19 cellular contexts compared by ENCODE assay signal in the genomic region with DNA sequence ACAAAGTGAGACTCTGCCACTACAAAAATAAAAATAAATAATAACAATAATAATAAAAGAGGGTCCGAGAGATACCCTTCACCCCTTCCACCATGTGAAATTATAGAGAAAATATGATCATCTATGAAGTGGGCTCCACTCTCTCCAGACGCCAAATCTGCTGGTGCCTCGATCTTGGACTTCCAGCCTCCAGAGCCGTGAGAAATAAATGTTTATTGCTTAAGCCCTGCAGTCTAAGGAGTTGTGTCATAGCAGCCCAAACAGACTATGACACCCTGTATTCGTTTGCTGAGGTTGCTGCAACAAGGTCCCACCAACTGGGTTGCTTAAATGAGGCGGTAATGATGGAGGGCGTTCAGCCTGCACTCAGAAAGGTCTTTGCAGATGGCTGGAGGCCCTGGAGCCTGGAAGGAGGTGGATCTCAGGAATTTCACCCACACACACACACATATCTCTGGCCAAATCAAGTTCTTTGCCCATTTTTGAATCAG. TPM values are rescaled to one million over a fixed set of nuclear protein-coding genes. Genes with fewer than 3 reads are reported as not detected.
DNase-seq lines count a peak whose midpoint lies in the region; ATAC-seq and TF ChIP-seq lines count a peak whose summit lies in the region.
"Had no signal": no experiment of that assay in that cellular context is flagged by ENCODE, and none has a peak within 500 bp of the region (broad histone marks: within the 10 kb centered on the region; RNA-seq: fewer than 3 reads in every experiment).

No MANE protein-coding gene starts in this region.

- no peak for TF ChIP-seq CTCF in Calu3 (IDR thresholded peaks at IDR 0.05; ENCODE audit: unreplicated experiment)
- TF ChIP-seq CTCF in CD14-positive monocyte (IDR thresholded peaks at IDR 0.05): no peak

- whole genome bisulfite sequencing in right cardiac atrium: 86% methylated on average over 7 of the region's 7 CpGs

- peaks cover 74% of the 10 kb centered on the region for H3K27me3 Mint-ChIP-seq in Calu3 (ENCODE audit: unreplicated experiment)
- peaks cover 0 to 2% (median 0%) of the 10 kb centered on the region in 3 donors for H3K27me3 Mint-ChIP-seq in CD14-positive monocyte (ENCODE audit: low read depth in 3 of 3)

- no peaks in the 10 kb centered on the region; the same call in 1 of the 2 replicates for H3K27me3 ChIP-seq in H7 (ENCODE audit: control insufficient read depth, insufficient read depth, low read length)
- no peaks in the 10 kb centered on the region for H3K27me3 ChIP-seq in right cardiac atrium (ENCODE audit: control insufficient read depth, insufficient read depth)

- H3K4me1 ChIP-seq in right cardiac atrium (ENCODE audit: control insufficient read depth, insufficient read depth, low read length): no peaks in the 10 kb centered on the region
- H3K4me1 ChIP-seq: Caco-2 had no signal

- no peak overlapping the region for H3K27ac ChIP-seq in right cardiac atrium (ENCODE audit: low read length)

- no peak overlapping the region for H3K27ac Mint-ChIP-seq in Calu3 (ENCODE audit: unreplicated experiment)
- H3K27ac Mint-ChIP-seq in CD14-positive monocyte: peak overlapping the region in 1 of 7 donors; percentile 64

- CTCF ChIA-PET in Calu3 (lab: Charles Lee): no interaction called here

- no peak overlapping the region for H3K4me3 Mint-ChIP-seq in Calu3 (ENCODE audit: low read depth, unreplicated experiment)
- no peak overlapping the region for H3K4me3 Mint-ChIP-seq in CD14-positive monocyte

- intact Hi-C loops in posterior vena cava (cut with DNase I) (no loop called here), Calu3 (cut with micrococcal nuclease; ENCODE audit: unreplicated experiment) (no loop called here), right cardiac atrium (cut with DNase I) (no loop called here), CD14-positive monocyte (cut with micrococcal nuclease) (no loop called here)

- H3K9me3 ChIP-seq in right cardiac atrium (ENCODE audit: control insufficient read depth, low read length): no peaks in the 10 kb centered on the region
- H3K9me3 ChIP-seq: Caco-2, SK-N-SH had no signal

- no peaks in the 10 kb centered on the region for H3K36me3 ChIP-seq in H7 (replicated peaks; ENCODE audit: control insufficient read depth, insufficient read depth, low read length)

- DNase-seq in H7: peak; percentile 32
- peak; percentile 10 for DNase-seq in MV-4-11 (lab: John Stamatoyannopoulos, UW)
- peak; percentile 14 for DNase-seq in ecto neural progenitor cell (ENCODE audit: low spot score)
- peak; percentile 20 for DNase-seq in posterior vena cava (ENCODE audit: low spot score)
- no peak for DNase-seq in Calu3
- DNase-seq in NCI-H2029 treated with DMSO at 0.1 percent for 48 hours (lab: John Stamatoyannopoulos, UW): no peak
- DNase-seq in right cardiac atrium: no peak
- no peak for DNase-seq in CD14-positive monocyte (ENCODE audit: low spot score)
- DNase-seq: ACHN, Caco-2, DMS153, GDM1, NCI-H1048, NCI-H1436 treated with DMSO at 0.1 percent for 48 hours, NCI-H2081 treated with DMSO at 0.1 percent for 48 hours, OCI-M1, Right ventricle myocardium superior had no signal

- H3K4me3 ChIP-seq in H7 (ENCODE audit: insufficient read depth, low read depth, low read length): no peak overlapping the region
- H3K4me3 ChIP-seq in right cardiac atrium (ENCODE audit: low read length): no peak overlapping the region

- no peaks in the 10 kb centered on the region for H3K36me3 Mint-ChIP-seq in Calu3 (ENCODE audit: insufficient read depth, unreplicated experiment)
- no peaks in the 10 kb centered on the region for H3K36me3 Mint-ChIP-seq in CD14-positive monocyte

- H3K9me3 Mint-ChIP-seq in Calu3 (ENCODE audit: low read depth, unreplicated experiment) (no peaks in the 10 kb centered on the region), CD14-positive monocyte (no peaks in the 10 kb centered on the region)

- ATAC-seq in right cardiac atrium: no peak
- ATAC-seq: HCT116 had no signal

- H3K4me1 Mint-ChIP-seq in Calu3 (ENCODE audit: low read depth, unreplicated experiment) (no peaks in the 10 kb centered on the region), CD14-positive monocyte (peaks cover 8% of the 10 kb centered on the region)

- BruUV-seq in Calu3 (replicated peaks; lab: Mats Ljungman, UMichigan): no TSS peak

RNA-seq across cellular contexts. Expression of gene SEPTIN5, which starts 7.6 kb away (rescaled TPM):
- 28.4 and 36.0 TPM in 2 replicates for total RNA-seq in H7 (2014; rRNA removed; shearing (Covaris generic))
- total RNA-seq in posterior vena cava (10 to 100 TPM; 22.9 to 29.8 TPM), Calu3 (2022) (2.3 and 3.3 TPM in 2 replicates), right cardiac atrium (100 to 1,000 TPM; 143 to 264 (median 199) TPM)
- polyA plus RNA-seq in right cardiac atrium (243 TPM), CD14-positive monocyte (under 1 TPM in 1 of 2 donors, not detected in 1; 0.50 TPM)

RNA-seq across cellular contexts. Expression of gene GP1BB, which starts 16.6 kb away (rescaled TPM):
- total RNA-seq in H7 (2014; rRNA removed; shearing (Covaris generic)): 3.7 and 7.3 TPM in 2 replicates
- total RNA-seq in posterior vena cava: under 1 TPM in 1 of 2 donors, not detected in 1; 0.83 TPM
- total RNA-seq in Calu3 (2022): not detected in 2 replicates
- 1 to 10 TPM in 1 of 4 donors, not detected in 3; 9.0 TPM for total RNA-seq in right cardiac atrium
- polyA plus RNA-seq in right cardiac atrium: 29.5 TPM
- polyA plus RNA-seq in CD14-positive monocyte: 1 to 10 TPM in 1 of 2 donors, under 1 TPM in 1; 0.26 to 1.5 TPM
- total RNA-seq: Right ventricle myocardium superior had no signal

RNA-seq across cellular contexts. Expression of gene TBX1, which starts 53.9 kb away (rescaled TPM):
- total RNA-seq in H7 (2014; rRNA removed; shearing (Covaris generic)): 6.2 and 6.7 TPM in 2 replicates
- total RNA-seq in posterior vena cava (1 to 10 TPM; 7.5 to 8.1 TPM), Calu3 (2022) (not detected in 2 replicates), right cardiac atrium (1 to 10 TPM in 1 of 4 donors, under 1 TPM in 3; 0.19 to 1.4 (median 0.78) TPM)
- polyA plus RNA-seq in right cardiac atrium (0.88 TPM), CD14-positive monocyte (not detected)
- polyA plus RNA-seq: SK-N-SH had no signal

Comparison
In these comparisons a context has a peak if more than half of its experiments do, and no peak if none do; other contexts are left out.
1. DNase-seq: peak in H7 (single experiment), MV-4-11 (single experiment), ecto neural progenitor cell (single experiment) and posterior vena cava (single experiment); none in Calu3 (single experiment), NCI-H2029 treated with DMSO at 0.1 percent for 48 hours (single experiment), right cardiac atrium (0 of 3) and CD14-positive monocyte (single experiment).